ENCODE assay signal across 26 cellular contexts in the genomic region with DNA sequence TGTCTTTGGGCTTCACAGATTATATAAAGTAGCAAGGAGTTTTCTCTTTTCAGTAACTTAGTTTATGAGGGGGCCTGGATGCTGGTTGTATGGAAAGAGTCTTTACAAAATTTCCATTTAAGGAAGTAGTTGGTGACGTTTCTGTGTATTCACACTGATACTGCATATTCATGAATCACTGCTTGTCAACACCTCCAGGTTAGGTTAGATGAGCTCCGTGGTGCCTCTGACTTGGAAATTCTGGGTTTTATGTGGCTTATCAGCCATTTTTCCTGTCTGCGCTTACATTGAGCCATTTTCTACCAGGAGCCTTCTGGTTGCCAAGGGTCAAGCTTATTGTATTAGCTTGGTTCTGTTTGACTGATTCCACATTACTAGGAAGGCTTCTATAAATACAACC.
DNase-seq lines count a peak whose midpoint lies in the region; ATAC-seq, FAIRE-seq and TF ChIP-seq lines count a peak whose summit lies in the region.
"Had no signal": no experiment of that assay in that cellular context is flagged by ENCODE, and none has a peak within 500 bp of the region (broad histone marks: within the 10 kb centered on the region; RNA-seq: fewer than 3 reads in every experiment).

No MANE protein-coding gene starts in this region.

- H3K4me1 Mint-ChIP-seq in WTC11: peaks cover 3% of the 10 kb centered on the region
- H3K4me1 Mint-ChIP-seq: CD8-positive, alpha-beta memory T cell had no signal

- no peaks in the 10 kb centered on the region for H3K79me2 ChIP-seq in K562 (ENCODE audit: control insufficient read depth, insufficient read depth, low read length)

- peak overlapping the region; percentile 84 for H3K27ac ChIP-seq in RWPE1
- H3K27ac ChIP-seq in K562 (ENCODE audit: extremely low read depth, low read depth, low read length): no peak overlapping the region
- no peak overlapping the region for H3K27ac ChIP-seq in foreskin keratinocyte
- H3K27ac ChIP-seq: A549; BLaER1 treated with 17β-estradiol and CSF1 and Interleukin-3, amounts not matched to agents 10 nM and 100 nM had no signal

- H3K4me1 ChIP-seq in K562 (replicated peaks in 1 of 2; ENCODE audit: control insufficient read depth in 2 of 2, insufficient read depth in 2 of 2, low read length in 2 of 2) (no peaks in the 10 kb centered on the region), foreskin keratinocyte (peaks cover 3% of the 10 kb centered on the region)
- H3K4me1 ChIP-seq: A549, BE2C, HAP-1 had no signal

- H3K27me3 ChIP-seq in K562 (ENCODE audit: control insufficient read depth in 2 of 2, insufficient read depth in 2 of 2, low read length in 2 of 2) (no peaks in the 10 kb centered on the region), foreskin keratinocyte (no peaks in the 10 kb centered on the region)
- H3K27me3 ChIP-seq: BE2C; BLaER1 treated with 17β-estradiol and CSF1 and Interleukin-3, amounts not matched to agents 10 nM and 100 nM had no signal

- no peaks in the 10 kb centered on the region for H3K36me3 ChIP-seq in K562 (ENCODE audit: control insufficient read depth, insufficient read depth, low read length)
- H3K36me3 ChIP-seq: BE2C; BLaER1 treated with 17β-estradiol and CSF1 and Interleukin-3, amounts not matched to agents 10 nM and 100 nM; HAP-1 had no signal

- H3K9me3 Mint-ChIP-seq in WTC11: peaks cover 10% of the 10 kb centered on the region
- H3K9me3 Mint-ChIP-seq: CD4-positive, alpha-beta T cell; CD8-positive, alpha-beta memory T cell had no signal

- H3K4me3 ChIP-seq in K562 (no peak overlapping the region), epithelial cell of esophagus (ENCODE audit: low read length) (no peak overlapping the region)
- H3K4me3 ChIP-seq: A549; BLaER1 treated with 17β-estradiol and CSF1 and Interleukin-3, amounts not matched to agents 10 nM and 100 nM; HAP-1 had no signal

- H3K4me2 ChIP-seq in K562 (ENCODE audit: insufficient read depth, low read length): no peak overlapping the region
- H3K4me2 ChIP-seq: A549; BLaER1 treated with 17β-estradiol and CSF1 and Interleukin-3, amounts not matched to agents 10 nM and 100 nM had no signal

- no peaks in the 10 kb centered on the region for H3K36me3 Mint-ChIP-seq in WTC11
- H3K36me3 Mint-ChIP-seq: CD14-positive monocyte had no signal

- no peak overlapping the region for H3K9ac ChIP-seq in K562 (ENCODE audit: insufficient read depth in 1 of 2, low read depth in 2 of 2, low read length in 2 of 2)
- H3K9ac ChIP-seq: BLaER1 treated with 17β-estradiol and CSF1 and Interleukin-3, amounts not matched to agents 10 nM and 100 nM had no signal

- 0% methylated on average over 3 of the region's 3 CpGs for WGBS in K562 (ENCODE audit: insufficient coverage, low coverage, missing lambda C conversion rate)

- TF ChIP-seq EP300 in K562 (IDR thresholded peaks at IDR 0.05; ENCODE audit: low read length): no peak

- ATAC-seq in K562 (no peak), foreskin keratinocyte (peak; percentile 42), GM21360 (IDR thresholded peaks at IDR 0.05; ENCODE audit: unreplicated experiment) (no peak), esophagus mucosa (no peak), WTC11 (no peak)
- ATAC-seq: A549 had no signal

- no peak for FAIRE-seq in K562 (lab: Jason Lieb, UNC)
- FAIRE-seq: A549, D721Med, GM12891, GM18507, H54 had no signal

- TF ChIP-seq RAD21 in K562 (CRISPR knock-in tag; conservative IDR thresholded peaks at IDR 0.05 in 1 of 2, IDR thresholded peaks at IDR 0.05 in 1 of 2): no peak

- H3K27ac Mint-ChIP-seq in WTC11: no peak overlapping the region
- H3K27ac Mint-ChIP-seq: CD14-positive monocyte; CD4-positive, alpha-beta T cell; CD8-positive, alpha-beta memory T cell had no signal

- in situ Hi-C loops in K562 (cut with MboI): no loop called here

- intact Hi-C loops in K562 (cut with micrococcal nuclease): no loop called here

- BruUV-seq in K562 (replicated peaks; lab: Mats Ljungman, UMichigan): no TSS peak

- H4K20me1 ChIP-seq in K562 (replicated peaks; ENCODE audit: control insufficient read depth, insufficient read depth, low read length): no peaks in the 10 kb centered on the region
- H4K20me1 ChIP-seq: BLaER1 treated with 17β-estradiol and CSF1 and Interleukin-3, amounts not matched to agents 10 nM and 100 nM had no signal

- no peak for TF ChIP-seq CTCF in RWPE1 (conservative IDR thresholded peaks at IDR 0.05; ENCODE audit: low read depth)
- no peak for TF ChIP-seq CTCF in K562 (IDR thresholded peaks at IDR 0.05 in 2 of 3, conservative IDR thresholded peaks at IDR 0.05 in 1 of 3; ENCODE audit: insufficient read depth in 2 of 3, low read depth in 1 of 3, low read length in 3 of 3)
- no peak for TF ChIP-seq CTCF in epithelial cell of esophagus (IDR thresholded peaks at IDR 0.05; ENCODE audit: insufficient read depth, low read depth, low read length, missing control alignments)
- no peak for TF ChIP-seq CTCF in foreskin keratinocyte (conservative IDR thresholded peaks at IDR 0.05)
- TF ChIP-seq CTCF in WTC11 (IDR thresholded peaks at IDR 0.05): no peak

- no peaks in the 10 kb centered on the region for H3K9me3 ChIP-seq in K562 (replicated peaks; ENCODE audit: control insufficient read depth, insufficient read depth, low read depth, low read length)
- H3K9me3 ChIP-seq: A549, BE2C, HAP-1 had no signal

- POLR2A ChIA-PET in RWPE1 (lab: Yijun Ruan, JAX; ENCODE audit: low non-redundant PET) (no interaction called here), K562 (lab: Yijun Ruan, JAX) (no interaction called here), HEK293T (lab: Yijun Ruan, JAX) (no interaction called here), WTC11 (lab: Charles Lee) (no interaction called here)

- TF ChIP-seq POLR2A in K562 (conservative IDR thresholded peaks at IDR 0.05): no peak

- no peak overlapping the region for H3K4me3 Mint-ChIP-seq in WTC11
- H3K4me3 Mint-ChIP-seq: CD14-positive monocyte; CD4-positive, alpha-beta T cell; CD8-positive, alpha-beta memory T cell had no signal

- H3K27me3 Mint-ChIP-seq in WTC11 (ENCODE audit: low read depth): 0 out of 2 replicates have a peak, but pooled peaks cover 3% of the 10 kb centered on the region
- H3K27me3 Mint-ChIP-seq: CD4-positive, alpha-beta T cell had no signal

- DNase-seq in RWPE1 (ENCODE audit: low spot score) (no peak), K562 (ENCODE audit: extremely low read depth in 1 of 4, low spot score in 3 of 4) (no peak), epithelial cell of esophagus (ENCODE audit: low read depth) (peak; percentile 13), foreskin keratinocyte (peak in 1 of 2 donors; percentile 13), HEK293T (ENCODE audit: extremely low spot score) (no peak), WTC11 (ENCODE audit: low spot score) (no peak)
- DNase-seq: 8988T; ACHN; AML-193; BE2C; CD4-positive, alpha-beta T cell; CD8-positive, alpha-beta memory T cell; DMS 273 treated with DMSO at 0.1 percent for 48 hours; DMS79 treated with DMSO at 0.1 percent for 48 hours; GF-D8; GOT3 had no signal

- no peaks in the 10 kb centered on the region for H3K9me1 ChIP-seq in K562 (ENCODE audit: control insufficient read depth, insufficient read depth, low read length)

- no peak overlapping the region for H2AFZ ChIP-seq in K562 (ENCODE audit: low read depth, low read length)

- CTCF ChIA-PET in RWPE1 (lab: Yijun Ruan, JAX): no interaction called here
- CTCF ChIA-PET in K562 (lab: Yijun Ruan, JAX; ENCODE audit: low intra/inter-chr PET ratio): no interaction called here
- CTCF ChIA-PET in HEK293T (lab: Yijun Ruan, JAX): no interaction called here
- CTCF ChIA-PET in WTC11 (lab: Charles Lee): interaction anchor here (0.6 kb wide), 1 partner anchor 101 kb away, joined by 3 read pairs; no protein-coding TSS in a partner anchor

TF ChIP-seq in K562, 482 proteins besides CTCF, POLR2A, EP300 and RAD21 (continues in another document):
- TF ChIP-seq MEIS2 (IDR thresholded peaks at IDR 0.05; ENCODE audit: partially characterized antibody): peak; percentile 5

TF ChIP-seq in HEK293T, 16 proteins besides CTCF, POLR2A, EP300 and RAD21 (continues in another document):
- no peak for TF ChIP-seq FOXK2 (IDR thresholded peaks at IDR 0.05)
- TF ChIP-seq BHLHE40 (IDR thresholded peaks at IDR 0.05; ENCODE audit: borderline replicate concordance): no peak
- TF ChIP-seq ARNT (IDR thresholded peaks at IDR 0.05): no peak
- no peak for TF ChIP-seq FOXA1 (IDR thresholded peaks at IDR 0.05)
- no peak for TF ChIP-seq TARDBP (IDR thresholded peaks at IDR 0.05)
- no peak for TF ChIP-seq ZNF384 (IDR thresholded peaks at IDR 0.05)
- TF ChIP-seq LEF1 (IDR thresholded peaks at IDR 0.05; ENCODE audit: borderline replicate concordance): no peak
- no peak for TF ChIP-seq HDGF (IDR thresholded peaks at IDR 0.05; ENCODE audit: borderline replicate concordance)
- no peak for TF ChIP-seq FOXM1 (IDR thresholded peaks at IDR 0.05; ENCODE audit: borderline replicate concordance)
- TF ChIP-seq L3MBTL2 (conservative IDR thresholded peaks at IDR 0.05): no peak

TF ChIP-seq in WTC11, 78 proteins besides CTCF, POLR2A, EP300 and RAD21 (continues in another document):
- no peak for TF ChIP-seq ZNF423 (CRISPR knock-in tag; IDR thresholded peaks at IDR 0.05)
- TF ChIP-seq, protein P1, sequence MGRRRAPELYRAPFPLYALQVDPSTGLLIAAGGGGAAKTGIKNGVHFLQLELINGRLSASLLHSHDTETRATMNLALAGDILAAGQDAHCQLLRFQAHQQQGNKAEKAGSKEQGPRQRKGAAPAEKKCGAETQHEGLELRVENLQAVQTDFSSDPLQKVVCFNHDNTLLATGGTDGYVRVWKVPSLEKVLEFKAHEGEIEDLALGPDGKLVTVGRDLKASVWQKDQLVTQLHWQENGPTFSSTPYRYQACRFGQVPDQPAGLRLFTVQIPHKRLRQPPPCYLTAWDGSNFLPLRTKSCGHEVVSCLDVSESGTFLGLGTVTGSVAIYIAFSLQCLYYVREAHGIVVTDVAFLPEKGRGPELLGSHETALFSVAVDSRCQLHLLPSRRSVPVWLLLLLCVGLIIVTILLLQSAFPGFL (CRISPR knock-in tag; IDR thresholded peaks at IDR 0.05; ENCODE audit: borderline replicate concordance): no peak
- no peak for TF ChIP-seq SOX15 (CRISPR knock-in tag; IDR thresholded peaks at IDR 0.05)
- TF ChIP-seq NFYB (CRISPR knock-in tag; conservative IDR thresholded peaks at IDR 0.05; ENCODE audit: low read depth): no peak
- no peak for TF ChIP-seq TCF7 (CRISPR knock-in tag; IDR thresholded peaks at IDR 0.05; ENCODE audit: low read depth)
- no peak for TF ChIP-seq USF2 (CRISPR knock-in tag; IDR thresholded peaks at IDR 0.05)
